18 cellular contexts compared by ENCODE assay signal in the genomic region with DNA sequence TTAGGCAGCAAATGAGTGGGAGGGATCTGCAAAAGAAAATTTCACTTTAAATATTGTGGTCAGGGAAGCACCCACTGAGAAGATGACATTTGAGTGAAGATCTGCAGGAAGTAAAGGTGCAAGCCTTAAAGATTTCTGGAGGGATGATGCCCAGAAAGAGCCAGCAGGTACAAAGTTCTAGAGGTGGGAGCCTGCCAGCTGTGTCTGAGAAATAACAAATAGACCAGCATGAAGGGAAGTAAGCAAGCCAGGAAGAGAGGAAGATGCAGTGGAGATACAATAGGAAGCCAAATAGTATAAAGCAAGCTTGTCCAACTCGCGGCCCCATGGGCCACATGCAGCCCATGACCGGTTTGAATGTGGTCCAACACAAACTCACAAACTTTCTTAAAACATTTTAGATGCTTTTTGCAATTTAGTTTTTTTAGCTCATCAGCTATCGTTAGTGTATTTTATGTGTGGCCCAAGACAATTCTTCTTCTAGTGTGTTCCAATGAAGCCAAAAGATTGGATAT.
DNase-seq lines count a peak whose midpoint lies in the region; ATAC-seq and TF ChIP-seq lines count a peak whose summit lies in the region.
"Had no signal": no experiment of that assay in that cellular context is flagged by ENCODE, and none has a peak within 500 bp of the region (broad histone marks: within the 10 kb centered on the region; RNA-seq: fewer than 3 reads in every experiment).

No MANE protein-coding gene starts in this region.

- TF ChIP-seq CTCF in heart right ventricle (IDR thresholded peaks at IDR 0.05) (no peak), right atrium auricular region (IDR thresholded peaks at IDR 0.05) (no peak)

- intact Hi-C loops in Right ventricle myocardium inferior (cut with DNase I): no loop called here
- intact Hi-C loops in heart right ventricle (cut with DNase I): no loop called here
- intact Hi-C loops in left ventricle myocardium superior (cut with micrococcal nuclease): no loop called here
- intact Hi-C loops in sciatic nerve (cut with DNase I): no loop called here

- ATAC-seq in Right ventricle myocardium inferior (peak; percentile 44), heart right ventricle (no peak), left ventricle myocardium superior (peak; percentile 64), sciatic nerve (peak; percentile 52)

- no peak overlapping the region for H3K27ac ChIP-seq in heart right ventricle
- no peak overlapping the region for H3K27ac ChIP-seq in right atrium auricular region
- H3K27ac ChIP-seq: BLaER1 had no signal

- H3K4me1 ChIP-seq in heart right ventricle: no peaks in the 10 kb centered on the region
- no peaks in the 10 kb centered on the region for H3K4me1 ChIP-seq in right atrium auricular region
- H3K4me1 ChIP-seq: BE2C, BLaER1, Caco-2 had no signal

- DNase-seq in Right ventricle myocardium inferior (ENCODE audit: missing footprints): peak; percentile 60
- no peak for DNase-seq in heart right ventricle
- DNase-seq in left ventricle myocardium superior: peak; percentile 33
- no peak for DNase-seq in right atrium auricular region (ENCODE audit: low spot score)
- DNase-seq in sciatic nerve (ENCODE audit: low spot score): no peak
- DNase-seq in COLO829 (ENCODE audit: low spot score): no peak
- DNase-seq: 8988T; ACHN; BE2C; C1 segment of cervical spinal cord; Caco-2; Calu3; CD4-positive, alpha-beta memory T cell; CD4-positive, CD25-positive, alpha-beta regulatory T cell; CD8-positive, alpha-beta memory T cell; DMS79 treated with DMSO at 0.1 percent for 48 hours; GF-D8 had no signal

- H3K27me3 ChIP-seq in heart right ventricle (no peaks in the 10 kb centered on the region), right atrium auricular region (no peaks in the 10 kb centered on the region)
- H3K27me3 ChIP-seq: BE2C, BLaER1 had no signal

- H3K9me3 ChIP-seq in heart right ventricle (no peaks in the 10 kb centered on the region), right atrium auricular region (no peaks in the 10 kb centered on the region)
- H3K9me3 ChIP-seq: BE2C, BLaER1, Caco-2 had no signal

- no peak overlapping the region for H3K4me3 ChIP-seq in heart right ventricle
- no peak overlapping the region for H3K4me3 ChIP-seq in right atrium auricular region
- H3K4me3 ChIP-seq: BLaER1 had no signal

- WGBS in heart right ventricle, 2 donors: 57 to 83% methylated on average over 4 of the region's 4 CpGs

- H3K36me3 ChIP-seq in heart right ventricle (no peaks in the 10 kb centered on the region), right atrium auricular region (no peaks in the 10 kb centered on the region)
- H3K36me3 ChIP-seq: BE2C, BLaER1 had no signal

Comparison
In these comparisons a context has a peak if more than half of its experiments do, and no peak if none do; other contexts are left out.
1. ATAC-seq: peak in Right ventricle myocardium inferior (single experiment), left ventricle myocardium superior (single experiment) and sciatic nerve (single experiment); none in heart right ventricle (0 of 8).
2. DNase-seq: peak in Right ventricle myocardium inferior (single experiment) and left ventricle myocardium superior (single experiment); none in heart right ventricle (0 of 2), right atrium auricular region (single experiment), sciatic nerve (single experiment) and COLO829 (single experiment).